Comparison of ENCODE assay signal across 13 cellular contexts in genomic region chr11:93532285-93532789, GRCh38. TPM values are rescaled to one million over a fixed set of nuclear protein-coding genes. Genes with fewer than 3 reads are reported as not detected.
DNase-seq lines count a peak whose midpoint lies in the region; ATAC-seq and TF ChIP-seq lines count a peak whose summit lies in the region.
"Had no signal": no experiment of that assay in that cellular context is flagged by ENCODE, and none has a peak within 500 bp of the region (broad histone marks: within the 10 kb centered on the region; RNA-seq: fewer than 3 reads in every experiment).

No MANE protein-coding gene starts in this region.

- H3K27me3 Mint-ChIP-seq in activated T-cell treated with anti-CD3 and anti-CD28 coated beads, Interleukin-2, amount 50 U/mL, for 24 hours = no peaks in the 10 kb centered on the region
- H3K27me3 Mint-ChIP-seq in activated CD4-positive, alpha-beta memory T cell treated with anti-CD3 and anti-CD28 coated beads, Interleukin-2, amount 10 ng/mL, durations not matched to agents 7 days and 5 days = no peaks in the 10 kb centered on the region

- H3K36me3 Mint-ChIP-seq in activated T-cell treated with anti-CD3 and anti-CD28 coated beads, Interleukin-2, amount 50 U/mL, for 24 hours (ENCODE audit: low read depth) = no peaks in the 10 kb centered on the region
- H3K36me3 Mint-ChIP-seq in activated CD4-positive, alpha-beta memory T cell treated with anti-CD3 and anti-CD28 coated beads, Interleukin-2, amount 10 ng/mL, durations not matched to agents 7 days and 5 days (ENCODE audit: low read depth) = peaks cover 23% of the 10 kb centered on the region

- no peaks in the 10 kb centered on the region for H3K36me3 ChIP-seq in psoas muscle (ENCODE audit: insufficient read depth in 1 of 2, low read depth in 1 of 2)
- H3K36me3 ChIP-seq in aorta (ENCODE audit: control insufficient read depth in 1 of 2, insufficient read depth in 2 of 2, low read length in 1 of 2) = no peaks in the 10 kb centered on the region
- H3K36me3 ChIP-seq: neutrophil, suprapubic skin had no signal

- CTCF ChIA-PET in activated CD4-positive, alpha-beta memory T cell treated with anti-CD3 and anti-CD28 coated beads, Interleukin-2, amount 10 ng/mL, durations not matched to agents 7 days and 5 days (lab: Charles Lee) = interaction anchor here (1.7 to 2.2 kb wide), 2 partner anchors 10 to 11 kb away, joined by 5 to 7 read pairs; no protein-coding TSS in a partner anchor

- no peak for DNase-seq in activated T-cell treated with anti-CD3 and anti-CD28 coated beads, Interleukin-2, amount 50 U/mL, for 24 hours
- DNase-seq in activated T-cell treated with anti-CD3 and anti-CD28 coated beads for 4 hours = no peak
- DNase-seq in activated CD4-positive, alpha-beta memory T cell treated with anti-CD3 and anti-CD28 coated beads, Interleukin-2, amount 10 ng/mL, durations not matched to agents 7 days and 5 days = peak; percentile 42
- no peak for DNase-seq in psoas muscle
- no peak for DNase-seq in aorta
- DNase-seq in GM19238 (ENCODE audit: insufficient read length, low spot score) = no peak
- DNase-seq: caudate nucleus, left colon, NCI-H446 had no signal

- H3K9me3 ChIP-seq in psoas muscle (no peaks in the 10 kb centered on the region), aorta (ENCODE audit: control insufficient read depth, low read length) (no peaks in the 10 kb centered on the region)
- H3K9me3 ChIP-seq: neutrophil, suprapubic skin had no signal

- H3K27me3 ChIP-seq in psoas muscle (ENCODE audit: insufficient read depth in 3 of 3, low read length in 2 of 3) (no peaks in the 10 kb centered on the region), aorta (ENCODE audit: control insufficient read depth in 1 of 2, insufficient read depth in 2 of 2, low read length in 1 of 2) (no peaks in the 10 kb centered on the region)
- H3K27me3 ChIP-seq: neutrophil, suprapubic skin had no signal

- H3K4me3 ChIP-seq in psoas muscle (no peak overlapping the region), aorta (ENCODE audit: low read length in 2 of 2) (no peak overlapping the region)
- H3K4me3 ChIP-seq: suprapubic skin had no signal

- peaks cover 59% of the 10 kb centered on the region for H3K4me1 Mint-ChIP-seq in activated T-cell treated with anti-CD3 and anti-CD28 coated beads, Interleukin-2, amount 50 U/mL, for 24 hours (ENCODE audit: low read depth)
- peaks cover 80% of the 10 kb centered on the region for H3K4me1 Mint-ChIP-seq in activated CD4-positive, alpha-beta memory T cell treated with anti-CD3 and anti-CD28 coated beads, Interleukin-2, amount 10 ng/mL, durations not matched to agents 7 days and 5 days

- H3K9me3 Mint-ChIP-seq in activated T-cell treated with anti-CD3 and anti-CD28 coated beads, Interleukin-2, amount 50 U/mL, for 24 hours = no peaks in the 10 kb centered on the region
- no peaks in the 10 kb centered on the region for H3K9me3 Mint-ChIP-seq in activated CD4-positive, alpha-beta memory T cell treated with anti-CD3 and anti-CD28 coated beads, Interleukin-2, amount 10 ng/mL, durations not matched to agents 7 days and 5 days

- ATAC-seq in HG02870 (IDR thresholded peaks at IDR 0.05; ENCODE audit: unreplicated experiment) = peak; percentile 33
- peak in 2 of 4 donors; percentile 17 to 20 for ATAC-seq in psoas muscle
- ATAC-seq in aorta (ENCODE audit: low FRiP score) = no peak
- ATAC-seq in HG03095 (IDR thresholded peaks at IDR 0.05; ENCODE audit: unreplicated experiment) = no peak
- ATAC-seq: left colon had no signal

- POLR2A ChIA-PET in activated CD4-positive, alpha-beta memory T cell treated with anti-CD3 and anti-CD28 coated beads, Interleukin-2, amount 10 ng/mL, durations not matched to agents 7 days and 5 days (lab: Charles Lee) = interaction anchor here (3.0 to 5.9 kb wide), 3 partner anchors 9 to 20 kb away, joined by 24 to 54 read pairs (median 30); partner anchors contain the start of gene SMCO4

- intact Hi-C loops in psoas muscle (cut with DNase I) (no loop called here), aorta (cut with DNase I) (no loop called here)

- peak overlapping the region; percentile 74 for H3K27ac Mint-ChIP-seq in activated T-cell treated with anti-CD3 and anti-CD28 coated beads, Interleukin-2, amount 50 U/mL, for 24 hours
- H3K27ac Mint-ChIP-seq in activated CD4-positive, alpha-beta memory T cell treated with anti-CD3 and anti-CD28 coated beads, Interleukin-2, amount 10 ng/mL, durations not matched to agents 7 days and 5 days = peak overlapping the region; percentile 73

- peaks cover 52% of the 10 kb centered on the region for H3K4me1 ChIP-seq in psoas muscle
- H3K4me1 ChIP-seq in aorta (ENCODE audit: control insufficient read depth in 1 of 2, insufficient read depth in 2 of 2, low read length in 2 of 2) = peaks cover 2 to 4% of the 10 kb centered on the region in 2 donors

- peak overlapping the region; percentile 23 for H3K27ac ChIP-seq in psoas muscle
- no peak overlapping the region for H3K27ac ChIP-seq in aorta (ENCODE audit: low read depth in 1 of 2, low read length in 2 of 2)
- H3K27ac ChIP-seq: neutrophil, suprapubic skin had no signal

- no peak overlapping the region for H3K4me3 Mint-ChIP-seq in activated T-cell treated with anti-CD3 and anti-CD28 coated beads, Interleukin-2, amount 50 U/mL, for 24 hours
- H3K4me3 Mint-ChIP-seq in activated CD4-positive, alpha-beta memory T cell treated with anti-CD3 and anti-CD28 coated beads, Interleukin-2, amount 10 ng/mL, durations not matched to agents 7 days and 5 days = no peak overlapping the region

- no peak for TF ChIP-seq CTCF in psoas muscle (IDR thresholded peaks at IDR 0.05)

- 86 to 95% (median 92%) methylated on average over 3 of the region's 3 CpGs for WGBS in psoas muscle, 3 donors
- 82 to 86% methylated on average over 3 of the region's 3 CpGs for WGBS in aorta, 2 donors

RNA-seq across cellular contexts. Expression of gene SMCO4, which starts 10.9 kb away (rescaled TPM):
- total RNA-seq in activated CD4-positive, alpha-beta memory T cell treated with anti-CD3 and anti-CD28 coated beads, Interleukin-2, amount 10 ng/mL, durations not matched to agents 7 days and 5 days = 10 to 100 TPM; 55.3 to 60.0 TPM
- 10 to 100 TPM in 2 of 4 donors, 1 to 10 TPM in 2; 8.0 to 21.8 (median 9.5) TPM for total RNA-seq in psoas muscle
- polyA plus RNA-seq in psoas muscle = 10 to 100 TPM in 1 of 3 donors, 1 to 10 TPM in 2; 3.5 to 10.8 (median 5.5) TPM
- total RNA-seq in aorta = 10 to 100 TPM; 24.9 to 26.4 TPM
- polyA plus RNA-seq in aorta = 10 to 100 TPM; 16.1 to 41.4 TPM
